1 cellular context compared by ENCODE assay signal in the genomic region with DNA sequence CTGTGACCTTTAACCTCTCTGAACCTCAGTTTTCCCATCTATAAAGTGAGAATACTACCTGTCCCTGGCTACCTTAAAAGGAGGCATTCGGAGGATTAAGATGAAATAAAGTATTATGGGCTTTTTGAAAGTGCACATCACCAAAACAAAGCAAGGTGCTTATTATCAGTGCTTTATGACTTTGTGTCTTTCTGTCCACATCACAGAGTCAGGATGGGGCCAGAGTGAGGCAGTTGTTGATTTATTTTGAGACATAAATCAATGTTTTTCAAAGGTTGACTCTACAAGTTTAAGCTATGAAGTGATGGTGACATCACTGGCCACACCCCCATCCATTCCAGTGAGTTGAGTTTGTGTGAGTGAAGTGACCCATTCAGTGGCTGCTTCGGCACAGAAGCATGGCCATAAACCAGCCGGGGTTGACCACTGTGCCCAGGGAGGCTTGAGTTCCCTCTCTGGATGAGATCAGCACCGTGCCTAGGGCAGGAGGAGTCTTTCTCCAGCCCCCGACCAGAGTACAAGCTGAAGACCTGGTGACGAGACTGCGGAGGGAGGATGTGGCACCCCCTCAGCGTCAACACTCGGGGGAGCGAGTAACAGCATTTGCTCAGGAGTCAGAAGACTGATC.
TF ChIP-seq lines count a peak whose summit lies in the region.

No MANE protein-coding gene starts in this region.

TF ChIP-seq in WTC11, 78 proteins besides CTCF, POLR2A, EP300 and RAD21 (continued from another document):
- TF ChIP-seq, protein P1, sequence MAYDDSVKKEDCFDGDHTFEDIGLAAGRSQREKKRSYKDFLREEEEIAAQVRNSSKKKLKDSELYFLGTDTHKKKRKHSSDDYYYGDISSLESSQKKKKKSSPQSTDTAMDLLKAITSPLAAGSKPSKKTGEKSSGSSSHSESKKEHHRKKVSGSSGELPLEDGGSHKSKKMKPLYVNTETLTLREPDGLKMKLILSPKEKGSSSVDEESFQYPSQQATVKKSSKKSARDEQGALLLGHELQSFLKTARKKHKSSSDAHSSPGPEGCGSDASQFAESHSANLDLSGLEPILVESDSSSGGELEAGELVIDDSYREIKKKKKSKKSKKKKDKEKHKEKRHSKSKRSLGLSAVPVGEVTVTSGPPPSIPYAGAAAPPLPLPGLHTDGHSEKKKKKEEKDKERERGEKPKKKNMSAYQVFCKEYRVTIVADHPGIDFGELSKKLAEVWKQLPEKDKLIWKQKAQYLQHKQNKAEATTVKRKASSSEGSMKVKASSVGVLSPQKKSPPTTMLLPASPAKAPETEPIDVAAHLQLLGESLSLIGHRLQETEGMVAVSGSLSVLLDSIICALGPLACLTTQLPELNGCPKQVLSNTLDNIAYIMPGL (CRISPR knock-in tag; IDR thresholded peaks at IDR 0.05), result no peak
- TF ChIP-seq, protein P2, sequence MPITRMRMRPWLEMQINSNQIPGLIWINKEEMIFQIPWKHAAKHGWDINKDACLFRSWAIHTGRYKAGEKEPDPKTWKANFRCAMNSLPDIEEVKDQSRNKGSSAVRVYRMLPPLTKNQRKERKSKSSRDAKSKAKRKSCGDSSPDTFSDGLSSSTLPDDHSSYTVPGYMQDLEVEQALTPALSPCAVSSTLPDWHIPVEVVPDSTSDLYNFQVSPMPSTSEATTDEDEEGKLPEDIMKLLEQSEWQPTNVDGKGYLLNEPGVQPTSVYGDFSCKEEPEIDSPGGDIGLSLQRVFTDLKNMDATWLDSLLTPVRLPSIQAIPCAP (CRISPR knock-in tag; IDR thresholded peaks at IDR 0.05), result no peak
- TF ChIP-seq CREM (CRISPR knock-in tag; IDR thresholded peaks at IDR 0.05) (no peak), CREB1 (CRISPR knock-in tag; IDR thresholded peaks at IDR 0.05) (no peak), ZNF232 (CRISPR knock-in tag; IDR thresholded peaks at IDR 0.05) (no peak)
